1 cellular context compared by ENCODE assay signal in the genomic region with DNA sequence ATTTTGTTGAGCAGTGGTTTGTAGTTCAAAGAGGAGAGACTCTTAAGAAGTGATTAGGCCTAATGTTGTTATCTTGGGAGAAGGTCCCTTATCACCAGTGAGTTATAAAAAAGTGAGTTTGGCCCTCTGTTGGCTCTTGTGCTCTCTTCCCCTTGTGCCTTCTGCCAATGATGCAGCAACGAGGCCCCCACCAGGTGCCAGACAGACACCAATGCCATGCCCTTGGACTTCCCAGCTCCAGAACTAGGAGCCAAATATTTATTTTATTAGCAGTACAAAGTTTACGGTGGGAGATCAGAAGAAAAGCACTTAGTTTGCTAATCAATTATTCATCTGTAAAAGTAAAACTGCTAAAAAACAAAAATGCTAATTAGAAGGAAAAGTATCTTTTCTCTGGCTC.
TF ChIP-seq lines count a peak whose summit lies in the region.

No MANE protein-coding gene starts in this region.

TF ChIP-seq in HepG2, 621 proteins besides CTCF, POLR2A, EP300 and RAD21:
- TF ChIP-seq SYNCRIP (IDR thresholded peaks at IDR 0.05; ENCODE audit: insufficient read depth, low read depth, low read length) (no peak), ZNF564 (CRISPR knock-in tag; IDR thresholded peaks at IDR 0.05) (peak; percentile 93)
- TF ChIP-seq, protein P1, sequence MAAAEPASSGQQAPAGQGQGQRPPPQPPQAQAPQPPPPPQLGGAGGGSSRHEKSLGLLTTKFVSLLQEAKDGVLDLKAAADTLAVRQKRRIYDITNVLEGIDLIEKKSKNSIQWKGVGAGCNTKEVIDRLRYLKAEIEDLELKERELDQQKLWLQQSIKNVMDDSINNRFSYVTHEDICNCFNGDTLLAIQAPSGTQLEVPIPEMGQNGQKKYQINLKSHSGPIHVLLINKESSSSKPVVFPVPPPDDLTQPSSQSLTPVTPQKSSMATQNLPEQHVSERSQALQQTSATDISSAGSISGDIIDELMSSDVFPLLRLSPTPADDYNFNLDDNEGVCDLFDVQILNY (CRISPR knock-in tag; conservative IDR thresholded peaks at IDR 0.05): no peak
